ENCODE assay signal across 1 cellular context in genomic region chr19:55278391-55279135, GRCh38.
TF ChIP-seq lines count a peak whose summit lies in the region.

No MANE protein-coding gene starts in this region.

TF ChIP-seq in A549, 52 proteins besides CTCF, POLR2A, EP300 and RAD21:
- TF ChIP-seq KDM5A (IDR thresholded peaks at IDR 0.05) = no peak
- no peak for TF ChIP-seq KDM1A (IDR thresholded peaks at IDR 0.05; ENCODE audit: low read depth)
- no peak for TF ChIP-seq HOXB13 (CRISPR knock-in tag; IDR thresholded peaks at IDR 0.05; ENCODE audit: low read depth)
